18 cellular contexts compared by ENCODE assay signal in the genomic region with DNA sequence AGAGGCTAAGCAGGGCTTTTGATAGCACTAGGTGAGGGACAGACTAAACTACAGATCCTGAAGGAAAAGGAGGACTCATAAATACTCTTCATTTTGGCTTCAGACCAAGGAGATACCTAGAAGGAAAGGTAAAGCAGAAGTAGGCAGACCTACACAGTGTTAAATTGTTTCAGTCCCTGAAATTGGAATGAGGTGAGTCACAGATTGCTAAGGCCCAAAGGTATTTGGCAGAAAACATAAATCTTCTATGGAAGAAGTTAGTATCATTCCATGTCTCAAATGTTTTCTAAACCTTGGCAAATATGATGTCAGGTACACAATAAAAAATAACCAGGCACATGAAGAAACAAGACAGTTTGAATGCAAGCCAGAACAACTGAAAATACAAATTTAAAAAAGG. TPM values are rescaled to one million over a fixed set of nuclear protein-coding genes. Genes with fewer than 3 reads are reported as not detected.
A peak's percentile ranks its signal among the peaks of the same experiment; 100 is the strongest.
DNase-seq lines count a peak whose midpoint lies in the region; ATAC-seq, FAIRE-seq and TF ChIP-seq lines count a peak whose summit lies in the region.
"Had no signal": no experiment of that assay in that cellular context is flagged by ENCODE, and none has a peak within 500 bp of the region (broad histone marks: within the 10 kb centered on the region; RNA-seq: fewer than 3 reads in every experiment).

No MANE protein-coding gene starts in this region.

- no peak overlapping the region for H3K27ac ChIP-seq in mesendoderm (ENCODE audit: low read depth, low read length)
- H3K27ac ChIP-seq: upper lobe of right lung had no signal

- no peak overlapping the region for H3K9ac ChIP-seq in mesendoderm (ENCODE audit: low read length)

- no peak overlapping the region for H3K56ac ChIP-seq in mesendoderm (ENCODE audit: low read length)

- H3K4me3 ChIP-seq in bronchial epithelial cell (ENCODE audit: low read depth, low read length) (no peak overlapping the region), mesendoderm (ENCODE audit: low read length) (no peak overlapping the region)
- H3K4me3 ChIP-seq: upper lobe of right lung had no signal

- H2AK5ac ChIP-seq in mesendoderm (ENCODE audit: low read length) = no peak overlapping the region

- H3K23ac ChIP-seq in mesendoderm (ENCODE audit: low read length) = no peak overlapping the region

- no peak for TF ChIP-seq CTCF in bronchial epithelial cell (IDR thresholded peaks at IDR 0.05; ENCODE audit: insufficient read depth, low read length, severe bottlenecking)

- no peak for ATAC-seq in GM21619 (IDR thresholded peaks at IDR 0.05; ENCODE audit: unreplicated experiment)
- ATAC-seq in HG02885 (IDR thresholded peaks at IDR 0.05; ENCODE audit: poor library complexity, unreplicated experiment) = no peak
- ATAC-seq: activated CD8-positive, alpha-beta T cell treated with anti-CD3 and anti-CD28 coated beads, Interleukin-2, amount 10 ng/mL, durations not matched to agents 7 days and 5 days; left colon; upper lobe of right lung had no signal

- DNase-seq in EH (ENCODE audit: low read depth) (peak; percentile 21), M059J (ENCODE audit: low read depth) (peak; percentile 78), bronchial epithelial cell (ENCODE audit: low read depth) (peak; percentile 89), mesendoderm (peak; percentile 40)
- no peak for DNase-seq in activated CD4-positive, alpha-beta T cell treated with anti-CD3 and anti-CD28 coated beads, Interleukin-2, amount 50 U/mL, for 1 hour
- no peak for DNase-seq in stimulated activated CD4-positive, alpha-beta T cell treated with anti-CD3 and anti-CD28 coated beads, Interleukin-15, amount 100 ng/mL, for 24 hours
- DNase-seq: activated CD8-positive, alpha-beta T cell treated with anti-CD3 and anti-CD28 coated beads, Interleukin-2, amount 10 ng/mL, durations not matched to agents 7 days and 5 days; activated naive CD8-positive, alpha-beta T cell treated with anti-CD3 and anti-CD28 coated beads, Interleukin-2, amount 10 ng/mL, durations not matched to agents 7 days and 5 days; COR-L47; left colon; NCI-H187; NCI-H446; stimulated activated naive CD4-positive, alpha-beta T cell; upper lobe of right lung had no signal

- no peak overlapping the region for H3K18ac ChIP-seq in mesendoderm (ENCODE audit: low read length)

- H3K79me1 ChIP-seq in mesendoderm (ENCODE audit: low read length) = no peaks in the 10 kb centered on the region

- H3K4me1 ChIP-seq in mesendoderm (ENCODE audit: control insufficient read depth, low read depth, low read length) = no peaks in the 10 kb centered on the region
- H3K4me1 ChIP-seq: upper lobe of right lung had no signal

- no peak overlapping the region for H3K4me2 ChIP-seq in mesendoderm (ENCODE audit: low read length)

- FAIRE-seq in bronchial epithelial cell (lab: Jason Lieb, UNC) = no peak
- FAIRE-seq: endothelial cell of umbilical vein, HTR-8/SVneo had no signal

- no peak overlapping the region for H3K4ac ChIP-seq in mesendoderm (ENCODE audit: low read depth, low read length)

- H3K36me3 ChIP-seq in bronchial epithelial cell (ENCODE audit: control insufficient read depth, insufficient read depth, low read length) (no peaks in the 10 kb centered on the region), mesendoderm (ENCODE audit: control insufficient read depth, insufficient read depth, low read length) (no peaks in the 10 kb centered on the region)
- H3K36me3 ChIP-seq: upper lobe of right lung had no signal

- no peak overlapping the region for H2BK5ac ChIP-seq in mesendoderm (ENCODE audit: low read length)

- no peak overlapping the region for H2BK15ac ChIP-seq in mesendoderm (replicated peaks; ENCODE audit: low read depth)

- no peaks in the 10 kb centered on the region for H3K27me3 ChIP-seq in bronchial epithelial cell (ENCODE audit: control insufficient read depth, insufficient read depth, low read length)
- no peaks in the 10 kb centered on the region for H3K27me3 ChIP-seq in mesendoderm (ENCODE audit: insufficient read depth, low read length, poor library complexity)
- H3K27me3 ChIP-seq: upper lobe of right lung had no signal

- H4K8ac ChIP-seq in mesendoderm (ENCODE audit: low read depth, low read length) = no peak overlapping the region

- H4K5ac ChIP-seq in mesendoderm (ENCODE audit: low read length) = no peak overlapping the region

- H3K79me2 ChIP-seq in mesendoderm (ENCODE audit: control insufficient read depth, insufficient read depth, low read length) = no peaks in the 10 kb centered on the region

- H2BK120ac ChIP-seq in mesendoderm (ENCODE audit: low read depth, low read length) = no peak overlapping the region

RNA-seq across cellular contexts. Expression of a gene that starts 30.0 kb away (rescaled TPM):
- 9.3 and 14.7 TPM in 2 replicates for total RNA-seq in M059J (2014; rRNA removed; shearing (Covaris generic))
- total RNA-seq in bronchial epithelial cell = 10.3 and 10.4 TPM in 2 replicates
- polyA plus RNA-seq in mesendoderm (2013, experiment 1 of 2) = 12.0 TPM
- polyA plus RNA-seq in mesendoderm (2013, experiment 2 of 2) = 12.5 TPM

Comparison
In these comparisons a context has a peak if more than half of its experiments do, and no peak if none do; other contexts are left out.
1. DNase-seq: peak in EH (single experiment), M059J (single experiment), bronchial epithelial cell (single experiment) and mesendoderm (single experiment); none in activated CD4-positive, alpha-beta T cell treated with anti-CD3 and anti-CD28 coated beads, Interleukin-2, amount 50 U/mL, for 1 hour (single experiment) and stimulated activated CD4-positive, alpha-beta T cell treated with anti-CD3 and anti-CD28 coated beads, Interleukin-15, amount 100 ng/mL, for 24 hours (single experiment).